In genomic region chr16:51877686-51878085, GRCh38 we compare ENCODE assay signal across 24 cellular contexts.
"Had no signal": no experiment of that assay in that cellular context is flagged by ENCODE, and none has a peak within 500 bp of the region (broad histone marks: within the 10 kb centered on the region; RNA-seq: fewer than 3 reads in every experiment).

No MANE protein-coding gene starts in this region.

- H3K27me3 Mint-ChIP-seq: activated naive CD4-positive, alpha-beta T cell treated with anti-CD3 and anti-CD28 coated beads, Interleukin-2, amount 50 U/mL, for 24 hours; T-helper 17 cell had no signal

- H3K27me3 ChIP-seq: ascending aorta, body of pancreas, MG63 had no signal

- H3K4me2 ChIP-seq: KMS-11 had no signal

- H3K4me3 ChIP-seq: ascending aorta, body of pancreas, MG63 had no signal

- H3K27ac Mint-ChIP-seq: activated CD8-positive, alpha-beta T cell treated with anti-CD3 and anti-CD28 coated beads, Interleukin-2, amount 10 ng/mL, durations not matched to agents 7 days and 5 days; activated naive CD4-positive, alpha-beta T cell treated with anti-CD3 and anti-CD28 coated beads, Interleukin-2, amount 50 U/mL, for 24 hours; T-helper 17 cell; WTC11 had no signal

- H3K9me3 ChIP-seq: ascending aorta, body of pancreas, MG63 had no signal

- H3K4me1 ChIP-seq: ascending aorta, body of pancreas had no signal

- H3K27ac ChIP-seq: ascending aorta, body of pancreas, KMS-11 had no signal

- H3K36me3 ChIP-seq: ascending aorta, MG63 had no signal

- DNase-seq: activated CD4-positive, alpha-beta T cell treated with anti-CD3 and anti-CD28 coated beads for 48 hours; activated CD4-positive, alpha-beta T cell treated with anti-CD3 and anti-CD28 coated beads, Interleukin-2, amount 50 U/mL, for 4 hours; activated CD4-positive, CD25-positive, alpha-beta regulatory T cell treated with anti-CD3 and anti-CD28 coated beads, Interleukin-2, amount 50 U/mL, for 72 hours; activated CD8-positive, alpha-beta memory T cell treated with anti-CD3 and anti-CD28 coated beads, Interleukin-2, amount 50 U/mL, for 48 hours; activated CD8-positive, alpha-beta T cell treated with anti-CD3 and anti-CD28 coated beads, Interleukin-2, amount 10 ng/mL, durations not matched to agents 7 days and 5 days; activated T-cell treated with anti-CD3 and anti-CD28 coated beads, Interleukin-2, amount 50 U/mL, for 1 hour; amniotic stem cell; body of pancreas; MV-4-11; NCI-H1092 treated with DMSO at 0.1 percent for 48 hours; NCI-H1417 treated with DMSO at 0.1 percent for 48 hours; NCI-H2029 treated with DMSO at 0.1 percent for 48 hours; NCI-H345; NCI-H510A; NCI-H526 treated with DMSO at 0.1 percent for 48 hours; NCI-H82; T-helper 17 cell; T-helper 9 cell had no signal

- H3K9ac ChIP-seq: KMS-11 had no signal

- H3K4me3 Mint-ChIP-seq: activated CD8-positive, alpha-beta T cell treated with anti-CD3 and anti-CD28 coated beads, Interleukin-2, amount 10 ng/mL, durations not matched to agents 7 days and 5 days; activated naive CD4-positive, alpha-beta T cell treated with anti-CD3 and anti-CD28 coated beads, Interleukin-2, amount 50 U/mL, for 24 hours; T-helper 17 cell; WTC11 had no signal

- ATAC-seq: activated CD8-positive, alpha-beta T cell treated with anti-CD3 and anti-CD28 coated beads, Interleukin-2, amount 10 ng/mL, durations not matched to agents 7 days and 5 days; body of pancreas; Right ventricle myocardium inferior; T-helper 17 cell; WTC11 had no signal

- H3K36me3 Mint-ChIP-seq: activated naive CD4-positive, alpha-beta T cell treated with anti-CD3 and anti-CD28 coated beads, Interleukin-2, amount 50 U/mL, for 24 hours; WTC11 had no signal

- H3K4me1 Mint-ChIP-seq: activated naive CD4-positive, alpha-beta T cell treated with anti-CD3 and anti-CD28 coated beads, Interleukin-2, amount 50 U/mL, for 24 hours; T-helper 17 cell had no signal
